In the genomic region with DNA sequence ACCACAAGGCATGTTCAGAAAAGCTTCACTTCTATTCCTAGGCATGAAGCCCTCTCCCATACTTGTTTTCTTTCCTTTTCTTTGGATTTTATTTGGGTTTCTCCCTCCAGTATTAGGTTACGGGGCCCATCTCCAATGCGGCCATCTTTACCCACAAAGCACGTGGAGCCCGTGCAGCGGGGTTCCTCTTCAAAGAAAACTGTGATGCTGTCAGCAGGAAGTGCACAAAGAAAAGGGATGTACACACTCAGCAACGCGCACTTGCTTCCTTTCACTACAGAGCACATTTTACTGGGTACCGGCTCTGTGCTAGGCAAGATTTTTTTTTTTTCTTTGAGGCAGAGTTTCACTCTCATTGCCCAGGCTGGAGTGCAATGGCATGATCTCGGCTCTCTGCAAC, we compare ENCODE assay signal across 10 cellular contexts.
DNase-seq lines count a peak whose midpoint lies in the region; FAIRE-seq and TF ChIP-seq lines count a peak whose summit lies in the region.
"Had no signal": no experiment of that assay in that cellular context is flagged by ENCODE, and none has a peak within 500 bp of the region (broad histone marks: within the 10 kb centered on the region; RNA-seq: fewer than 3 reads in every experiment).

No MANE protein-coding gene starts in this region.

- no peaks in the 10 kb centered on the region for H3K9me3 ChIP-seq in WERI-Rb-1 (ENCODE audit: severe bottlenecking)
- no peaks in the 10 kb centered on the region for H3K9me3 ChIP-seq in vagina

- peaks cover 49% of the 10 kb centered on the region for H3K4me1 Mint-ChIP-seq in dendritic cell treated with granulocyte-macrophage colony-stimulating factor and Interleukin-4, amounts not matched to agents 40 ng/mL and 50 ng/mL, for 4 days (ENCODE audit: low read depth)
- no peaks in the 10 kb centered on the region for H3K4me1 Mint-ChIP-seq in MCF 10A (ENCODE audit: insufficient read depth, unreplicated experiment)

- H3K4me3 ChIP-seq in WERI-Rb-1 (ENCODE audit: low read depth, low read length), result no peak overlapping the region
- H3K4me3 ChIP-seq in vagina, result no peak overlapping the region

- no peaks in the 10 kb centered on the region for H3K4me1 ChIP-seq in vagina

- peak overlapping the region; percentile 83 for H3K27ac Mint-ChIP-seq in dendritic cell treated with granulocyte-macrophage colony-stimulating factor and Interleukin-4, amounts not matched to agents 40 ng/mL and 50 ng/mL, for 4 days
- H3K27ac Mint-ChIP-seq in MCF 10A (ENCODE audit: low read depth, unreplicated experiment), result no peak overlapping the region

- peaks cover 9% of the 10 kb centered on the region for H3K27me3 Mint-ChIP-seq in dendritic cell treated with granulocyte-macrophage colony-stimulating factor and Interleukin-4, amounts not matched to agents 40 ng/mL and 50 ng/mL, for 4 days
- H3K27me3 Mint-ChIP-seq in MCF 10A (ENCODE audit: insufficient read depth, unreplicated experiment), result peaks cover 34% of the 10 kb centered on the region

- FAIRE-seq in GM12892 (lab: Jason Lieb, UNC), result no peak

- H3K36me3 ChIP-seq in WERI-Rb-1, result no peaks in the 10 kb centered on the region
- H3K36me3 ChIP-seq in vagina, result no peaks in the 10 kb centered on the region

- intact Hi-C loops in dendritic cell treated with granulocyte-macrophage colony-stimulating factor and Interleukin-4, amounts not matched to agents 40 ng/mL and 50 ng/mL, for 4 days (cut with micrococcal nuclease), result no loop called here
- intact Hi-C loops in MCF 10A (cut with micrococcal nuclease) (no loop called here), vagina (cut with DNase I) (no loop called here)

- no peaks in the 10 kb centered on the region for H3K36me3 Mint-ChIP-seq in dendritic cell treated with granulocyte-macrophage colony-stimulating factor and Interleukin-4, amounts not matched to agents 40 ng/mL and 50 ng/mL, for 4 days (ENCODE audit: low read depth)
- H3K36me3 Mint-ChIP-seq in MCF 10A (ENCODE audit: insufficient read depth, unreplicated experiment), result peaks cover 5% of the 10 kb centered on the region

- H3K9me3 Mint-ChIP-seq in dendritic cell treated with granulocyte-macrophage colony-stimulating factor and Interleukin-4, amounts not matched to agents 40 ng/mL and 50 ng/mL, for 4 days, result no peaks in the 10 kb centered on the region
- H3K9me3 Mint-ChIP-seq in MCF 10A (ENCODE audit: unreplicated experiment), result no peaks in the 10 kb centered on the region

- TF ChIP-seq CTCF in WERI-Rb-1 (IDR thresholded peaks at IDR 0.05; ENCODE audit: low read depth, low read length) (no peak), MCF 10A (IDR thresholded peaks at IDR 0.05; ENCODE audit: unreplicated experiment) (no peak), vagina (IDR thresholded peaks at IDR 0.05) (no peak)

- DNase-seq in H4 (ENCODE audit: low spot score) (peak; percentile 46), WERI-Rb-1 (no peak), GM12892 (ENCODE audit: insufficient read length) (no peak), MCF 10A (ENCODE audit: unreplicated experiment) (no peak), vagina (ENCODE audit: extremely low spot score in 2 of 2) (no peak)
- peak; percentile 56 for DNase-seq in activated CD4-positive, alpha-beta T cell treated with anti-CD3 and anti-CD28 coated beads for 48 hours
- DNase-seq in stimulated activated CD4-positive, alpha-beta T cell treated with anti-CD3 and anti-CD28 coated beads, Interleukin-2, amount 100 ng/mL, for 4 hours (ENCODE audit: low read depth), result peak; percentile 53

- peak overlapping the region; percentile 48 for H3K4me3 Mint-ChIP-seq in dendritic cell treated with granulocyte-macrophage colony-stimulating factor and Interleukin-4, amounts not matched to agents 40 ng/mL and 50 ng/mL, for 4 days
- H3K4me3 Mint-ChIP-seq in MCF 10A (ENCODE audit: unreplicated experiment), result no peak overlapping the region

- POLR2A ChIA-PET in MCF 10A (lab: Yijun Ruan, JAX), result interaction anchor here (0.6 to 0.7 kb wide), 2 partner anchors 197 to 760 kb away, joined by 3 to 4 read pairs; no protein-coding TSS in a partner anchor

- CTCF ChIA-PET in MCF 10A (lab: Yijun Ruan, JAX), result no interaction called here

- BruUV-seq in MCF 10A (replicated peaks; lab: Mats Ljungman, UMichigan), result no TSS peak

- TF ChIP-seq POLR2A in GM12892 (IDR thresholded peaks at IDR 0.05; ENCODE audit: low read depth, low read length), result no peak
- no peak for TF ChIP-seq POLR2A in vagina (IDR thresholded peaks at IDR 0.05)

- H3K27me3 ChIP-seq in WERI-Rb-1 (ENCODE audit: insufficient read depth, low read depth, severe bottlenecking), result no peaks in the 10 kb centered on the region
- H3K27me3 ChIP-seq in vagina, result no peaks in the 10 kb centered on the region
- H3K27me3 ChIP-seq: dorsolateral prefrontal cortex had no signal

- H3K27ac ChIP-seq in WERI-Rb-1 (no peak overlapping the region), vagina (no peak overlapping the region)
- H3K27ac ChIP-seq: dorsolateral prefrontal cortex, RWPE1 had no signal

Comparison
In these comparisons a context has a peak if more than half of its experiments do, and no peak if none do; other contexts are left out.
1. DNase-seq: peak in H4 (single experiment), activated CD4-positive, alpha-beta T cell treated with anti-CD3 and anti-CD28 coated beads for 48 hours (single experiment) and stimulated activated CD4-positive, alpha-beta T cell treated with anti-CD3 and anti-CD28 coated beads, Interleukin-2, amount 100 ng/mL, for 4 hours (single experiment); none in WERI-Rb-1 (single experiment), GM12892 (single experiment), MCF 10A (single experiment) and vagina (0 of 2).